ENCODE assay signal across 9 cellular contexts in genomic region chr17:20992987-20993862, GRCh38. TPM values are rescaled to one million over a fixed set of nuclear protein-coding genes. Genes with fewer than 3 reads are reported as not detected.
DNase-seq lines count a peak whose midpoint lies in the region; ATAC-seq and TF ChIP-seq lines count a peak whose summit lies in the region.
"Had no signal": no experiment of that assay in that cellular context is flagged by ENCODE, and none has a peak within 500 bp of the region (broad histone marks: within the 10 kb centered on the region; RNA-seq: fewer than 3 reads in every experiment).

No MANE protein-coding gene starts in this region.

- H3K27ac ChIP-seq in Peyer's patch (no peak overlapping the region), stomach (no peak overlapping the region)

- H3K9me3 Mint-ChIP-seq in activated T-helper 17 cell treated with anti-CD3 and anti-CD28 coated beads, Interleukin-2, amount 50 U/mL, for 72 hours = no peaks in the 10 kb centered on the region
- peaks cover 4% of the 10 kb centered on the region for H3K9me3 Mint-ChIP-seq in neural crest cell
- H3K9me3 Mint-ChIP-seq: activated naive CD4-positive, alpha-beta T cell treated with anti-CD3 and anti-CD28 coated beads, Interleukin-2, amount 50 U/mL, for 24 hours had no signal

- H3K4me3 Mint-ChIP-seq in activated T-helper 17 cell treated with anti-CD3 and anti-CD28 coated beads, Interleukin-2, amount 50 U/mL, for 72 hours = no peak overlapping the region
- peak overlapping the region; percentile 80 for H3K4me3 Mint-ChIP-seq in neural crest cell
- H3K4me3 Mint-ChIP-seq: activated naive CD4-positive, alpha-beta T cell treated with anti-CD3 and anti-CD28 coated beads, Interleukin-2, amount 50 U/mL, for 24 hours had no signal

- ATAC-seq in HG03442 (IDR thresholded peaks at IDR 0.05; ENCODE audit: unreplicated experiment) (peak; percentile 41), HG02938 (IDR thresholded peaks at IDR 0.05; ENCODE audit: unreplicated experiment) (no peak)
- peak; percentile 75 for ATAC-seq in activated T-helper 17 cell treated with anti-CD3 and anti-CD28 coated beads, Interleukin-2, amount 50 U/mL, for 72 hours (replicated peaks)

- H3K36me3 ChIP-seq in Peyer's patch (no peaks in the 10 kb centered on the region), stomach (no peaks in the 10 kb centered on the region)

- H3K36me3 Mint-ChIP-seq in activated T-helper 17 cell treated with anti-CD3 and anti-CD28 coated beads, Interleukin-2, amount 50 U/mL, for 72 hours (ENCODE audit: low read depth) = no peaks in the 10 kb centered on the region
- peaks cover 4% of the 10 kb centered on the region for H3K36me3 Mint-ChIP-seq in neural crest cell (ENCODE audit: low read depth)
- H3K36me3 Mint-ChIP-seq: activated naive CD4-positive, alpha-beta T cell treated with anti-CD3 and anti-CD28 coated beads, Interleukin-2, amount 50 U/mL, for 24 hours had no signal

- WGBS in stomach, 5 donors = 58 to 65% (median 62%) methylated on average over 17 of the region's 17 CpGs

- TF ChIP-seq CTCF in Peyer's patch (IDR thresholded peaks at IDR 0.05) = peak; percentile 23 to 88 (median 84)
- TF ChIP-seq CTCF in fibroblast of the aortic adventitia (IDR thresholded peaks at IDR 0.05; ENCODE audit: insufficient read depth, low read length) = peak; percentile 98
- peak; percentile 94 for TF ChIP-seq CTCF in neural crest cell (conservative IDR thresholded peaks at IDR 0.05)
- TF ChIP-seq CTCF in stomach (IDR thresholded peaks at IDR 0.05) = peak in 5 of 7 experiments; percentile 71 to 90 (median 86)

- no peak overlapping the region for H3K4me3 ChIP-seq in Peyer's patch
- no peak overlapping the region for H3K4me3 ChIP-seq in fibroblast of the aortic adventitia (ENCODE audit: low read depth, low read length)
- H3K4me3 ChIP-seq in stomach = peak overlapping the region in 1 of 4 donors; percentile 25

- TF ChIP-seq EP300 in stomach (IDR thresholded peaks at IDR 0.05) = no peak

- H3K27me3 ChIP-seq in Peyer's patch = no peaks in the 10 kb centered on the region
- H3K27me3 ChIP-seq in stomach = no peaks in the 10 kb centered on the region

- intact Hi-C loops in stomach (cut with DNase I; ENCODE audit: low total_unique reads) = no loop called here

- H3K4me1 Mint-ChIP-seq in activated T-helper 17 cell treated with anti-CD3 and anti-CD28 coated beads, Interleukin-2, amount 50 U/mL, for 72 hours = no peaks in the 10 kb centered on the region
- H3K4me1 Mint-ChIP-seq in neural crest cell = peaks cover 39% of the 10 kb centered on the region

- no peaks in the 10 kb centered on the region for H3K27me3 Mint-ChIP-seq in activated T-helper 17 cell treated with anti-CD3 and anti-CD28 coated beads, Interleukin-2, amount 50 U/mL, for 72 hours
- peaks cover 15% of the 10 kb centered on the region for H3K27me3 Mint-ChIP-seq in neural crest cell (ENCODE audit: low read depth)
- H3K27me3 Mint-ChIP-seq: activated naive CD4-positive, alpha-beta T cell treated with anti-CD3 and anti-CD28 coated beads, Interleukin-2, amount 50 U/mL, for 24 hours had no signal

- no peaks in the 10 kb centered on the region for H3K4me1 ChIP-seq in Peyer's patch
- peaks cover 4 to 29% (median 21%) of the 10 kb centered on the region in 4 donors for H3K4me1 ChIP-seq in stomach

- TF ChIP-seq POLR2A in Peyer's patch (IDR thresholded peaks at IDR 0.05) (no peak), stomach (IDR thresholded peaks at IDR 0.05) (no peak)

- DNase-seq in COR-L47 (lab: John Stamatoyannopoulos, UW) = peak; percentile 22
- DNase-seq in Peyer's patch = peak; percentile 40 to 82 (median 67)
- DNase-seq in fibroblast of the aortic adventitia (ENCODE audit: low read depth) = peak; percentile 85
- peak; percentile 87 for DNase-seq in neural crest cell (ENCODE audit: low read depth, low spot score)
- peak; percentile 60 for DNase-seq in stomach

- H3K9me3 ChIP-seq in Peyer's patch (no peaks in the 10 kb centered on the region), stomach (no peaks in the 10 kb centered on the region)

- no peak overlapping the region for H3K27ac Mint-ChIP-seq in activated T-helper 17 cell treated with anti-CD3 and anti-CD28 coated beads, Interleukin-2, amount 50 U/mL, for 72 hours
- H3K27ac Mint-ChIP-seq in neural crest cell (ENCODE audit: unreplicated experiment) = peak overlapping the region; percentile 99
- H3K27ac Mint-ChIP-seq: activated naive CD4-positive, alpha-beta T cell treated with anti-CD3 and anti-CD28 coated beads, Interleukin-2, amount 50 U/mL, for 24 hours had no signal

RNA-seq across cellular contexts. Expression of gene USP22, which starts 49.6 kb away (rescaled TPM):
- 100 to 1,000 TPM; 125 to 229 (median 146) TPM for total RNA-seq in Peyer's patch
- 100 to 1,000 TPM; 136 to 143 TPM for total RNA-seq in activated T-helper 17 cell treated with anti-CD3 and anti-CD28 coated beads, Interleukin-2, amount 50 U/mL, for 72 hours
- total RNA-seq in fibroblast of the aortic adventitia (ENCODE audit: low replicate concordance) = 107 and 214 TPM in 2 replicates
- total RNA-seq in neural crest cell = 386 and 390 TPM in 2 replicates
- 100 to 1,000 TPM; 161 to 394 (median 184) TPM for total RNA-seq in stomach
- polyA plus RNA-seq in stomach = 10 to 100 TPM; 28.1 to 38.0 (median 33.5) TPM

Comparison
In these comparisons a context has a peak if more than half of its experiments do, and no peak if none do; other contexts are left out.
1. DNase-seq: peak in every context shown above with its lines; median percentile 87 in neural crest cell; 85 in fibroblast of the aortic adventitia; 67 in Peyer's patch; 60 in stomach; 22 in COR-L47.